Comparison of ENCODE assay signal across 28 cellular contexts in the genomic region with DNA sequence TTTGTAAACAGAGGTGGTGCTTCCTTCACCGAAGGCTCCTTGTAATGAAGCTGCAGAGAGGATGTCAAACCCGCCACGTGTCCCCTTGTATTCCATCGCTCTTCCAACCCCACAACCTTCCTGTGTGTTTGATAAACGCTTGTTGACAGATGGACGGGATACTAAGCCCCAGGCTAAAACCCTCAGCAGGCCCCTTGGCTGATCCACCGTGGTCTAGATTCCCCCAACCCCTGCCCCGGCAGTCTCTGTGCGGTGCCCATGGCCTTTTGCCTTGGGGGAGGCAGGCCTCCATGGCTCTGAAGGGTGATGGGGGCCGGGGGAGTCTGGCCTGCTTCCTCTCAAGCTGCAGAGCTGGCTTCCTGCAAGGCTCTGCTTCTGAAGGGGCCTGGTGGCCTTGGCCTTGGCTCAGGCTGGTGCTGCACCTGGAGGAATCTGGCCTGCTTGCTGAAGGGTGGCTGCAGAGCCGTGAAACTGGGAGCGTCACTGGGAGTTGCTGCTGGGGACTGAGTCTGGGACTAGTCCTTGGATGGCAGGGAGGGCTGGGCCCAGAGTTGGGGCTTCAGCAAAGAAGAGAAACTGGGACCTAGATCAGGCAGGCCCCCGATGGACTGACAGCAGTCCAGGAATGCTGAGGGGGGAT. TPM values are rescaled to one million over a fixed set of nuclear protein-coding genes. Genes with fewer than 3 reads are reported as not detected.
DNase-seq lines count a peak whose midpoint lies in the region; ATAC-seq and TF ChIP-seq lines count a peak whose summit lies in the region.
"Had no signal": no experiment of that assay in that cellular context is flagged by ENCODE, and none has a peak within 500 bp of the region (broad histone marks: within the 10 kb centered on the region; RNA-seq: fewer than 3 reads in every experiment).

No MANE protein-coding gene starts in this region.

- H3K4me3 Mint-ChIP-seq in endodermal cell, result no peak overlapping the region
- H3K4me3 Mint-ChIP-seq: CD8-positive, alpha-beta memory T cell; central memory CD8-positive, alpha-beta T cell; GM23338; HFFc6; stimulated activated naive B cell treated with anti-CD40 and anti-IgM and Interleukin-4, amounts not matched to agents 10 μg/mL and 1 μg/mL and 100 μg/mL, for 72 hours had no signal

- no peaks in the 10 kb centered on the region for H3K9me2 ChIP-seq in PC-9 (ENCODE audit: insufficient read depth)

- H3K27me3 ChIP-seq in PC-9 (ENCODE audit: insufficient read depth, low read depth), result 0 out of 2 replicates have a peak, but pooled peaks cover 4% of the 10 kb centered on the region
- H3K27me3 ChIP-seq in endodermal cell (ENCODE audit: control insufficient read depth, insufficient read depth, low read length, poor library complexity, severe bottlenecking), result peaks cover 13% of the 10 kb centered on the region
- no peaks in the 10 kb centered on the region for H3K27me3 ChIP-seq in psoas muscle (ENCODE audit: insufficient read depth in 3 of 3, low read length in 2 of 3)
- H3K27me3 ChIP-seq in left lung, result peaks cover 11 to 70% of the 10 kb centered on the region in 2 donors
- H3K27me3 ChIP-seq in esophagus muscularis mucosa, result peaks cover 0 to 34% (median 0%) of the 10 kb centered on the region in 4 donors
- H3K27me3 ChIP-seq: ascending aorta, BE2C had no signal

- H3K4me2 ChIP-seq in PC-9, result peak overlapping the region; percentile 49; the same call in 1 of the 2 replicates
- H3K4me2 ChIP-seq: GM23338, hepatocyte had no signal

- peaks cover 27% of the 10 kb centered on the region for H3K4me1 ChIP-seq in PC-9 (replicated peaks; ENCODE audit: insufficient read depth)
- no peaks in the 10 kb centered on the region for H3K4me1 ChIP-seq in endodermal cell (ENCODE audit: control insufficient read depth, insufficient read depth, low read length)
- H3K4me1 ChIP-seq in psoas muscle, result peaks cover 71% of the 10 kb centered on the region
- no peaks in the 10 kb centered on the region for H3K4me1 ChIP-seq in left lung
- no peaks in the 10 kb centered on the region for H3K4me1 ChIP-seq in esophagus muscularis mucosa
- H3K4me1 ChIP-seq: BE2C, upper lobe of right lung had no signal

- H3F3A ChIP-seq in PC-9 (ENCODE audit: insufficient read depth, low read depth), result peaks cover 15% of the 10 kb centered on the region

- peaks cover 28% of the 10 kb centered on the region for H3K27me3 Mint-ChIP-seq in endodermal cell (ENCODE audit: insufficient read depth)

- no peaks in the 10 kb centered on the region for H3K9me3 Mint-ChIP-seq in endodermal cell
- H3K9me3 Mint-ChIP-seq: CD8-positive, alpha-beta memory T cell; central memory CD8-positive, alpha-beta T cell; GM23338; HFFc6 had no signal

- in situ Hi-C loops in G401 (cut with HindIII; ENCODE audit: low sequenced_read_pairs), result loop anchor here (25.0 kb wide), 1 partner anchor 108 kb away; no protein-coding TSS in a partner anchor

- no TSS peak for BruUV-seq in PC-9 (replicated peaks; lab: Mats Ljungman, UMichigan)

- H2AFZ ChIP-seq in PC-9, result no peak overlapping the region
- H2AFZ ChIP-seq: GM23338, hepatocyte had no signal

- no peaks in the 10 kb centered on the region for H3K36me3 Mint-ChIP-seq in endodermal cell (ENCODE audit: low read depth)
- H3K36me3 Mint-ChIP-seq: CD8-positive, alpha-beta memory T cell; stimulated activated naive B cell treated with anti-CD40 and anti-IgM and Interleukin-4, amounts not matched to agents 10 μg/mL and 1 μg/mL and 100 μg/mL, for 72 hours had no signal

- TF ChIP-seq CTCF in PC-9 (conservative IDR thresholded peaks at IDR 0.05) (no peak), endodermal cell (conservative IDR thresholded peaks at IDR 0.05) (no peak), psoas muscle (IDR thresholded peaks at IDR 0.05) (no peak), left lung (IDR thresholded peaks at IDR 0.05) (no peak), esophagus muscularis mucosa (IDR thresholded peaks at IDR 0.05) (no peak)

- H3K9ac ChIP-seq in endodermal cell (ENCODE audit: extremely low read depth, low read length, poor library complexity, severe bottlenecking), result no peak overlapping the region

- TF ChIP-seq EP300 in esophagus muscularis mucosa (IDR thresholded peaks at IDR 0.05), result no peak

- H3K9me3 ChIP-seq in PC-9 (ENCODE audit: insufficient read depth, low read depth) (no peaks in the 10 kb centered on the region), endodermal cell (ENCODE audit: control insufficient read depth, low read length) (no peaks in the 10 kb centered on the region), psoas muscle (no peaks in the 10 kb centered on the region), left lung (no peaks in the 10 kb centered on the region), esophagus muscularis mucosa (peaks cover 0 to 6% (median 0%) of the 10 kb centered on the region in 4 donors)
- H3K9me3 ChIP-seq: ascending aorta, BE2C, SJCRH30, upper lobe of right lung had no signal

- H4K20me1 ChIP-seq in PC-9 (ENCODE audit: insufficient read depth), result no peaks in the 10 kb centered on the region

- H3K36me3 ChIP-seq in PC-9 (ENCODE audit: low read depth) (no peaks in the 10 kb centered on the region), endodermal cell (ENCODE audit: control insufficient read depth, insufficient read depth, low read length) (no peaks in the 10 kb centered on the region), psoas muscle (ENCODE audit: insufficient read depth in 1 of 2, low read depth in 1 of 2) (no peaks in the 10 kb centered on the region), left lung (no peaks in the 10 kb centered on the region), esophagus muscularis mucosa (no peaks in the 10 kb centered on the region)
- H3K36me3 ChIP-seq: ascending aorta, BE2C, SJCRH30, upper lobe of right lung had no signal

- CTCF ChIA-PET in PC-9 (lab: Charles Lee), result interaction anchor here (0.6 kb wide), 1 partner anchor 399 kb away, joined by 3 read pairs; no protein-coding TSS in a partner anchor

- WGBS in endodermal cell (ENCODE audit: insufficient coverage in 1 of 2, insufficient read length in 1 of 2), 2 experiments, result 82 to 90% methylated on average over 4 to 13 of the region's 13 CpGs
- WGBS in psoas muscle, 3 donors, result 41 to 62% (median 48%) methylated on average over 13 of the region's 13 CpGs
- WGBS in esophagus muscularis mucosa, result 80% methylated on average over 11 of the region's 13 CpGs

- peaks cover 10% of the 10 kb centered on the region for H3K4me1 Mint-ChIP-seq in endodermal cell

- ATAC-seq in psoas muscle (no peak), HG03159 (IDR thresholded peaks at IDR 0.05; ENCODE audit: unreplicated experiment) (no peak), left lung (no peak), HG03108 (IDR thresholded peaks at IDR 0.05; ENCODE audit: unreplicated experiment) (no peak)
- ATAC-seq: GM23338; stimulated activated naive B cell treated with anti-CD40 and anti-IgM and Interleukin-4, amounts not matched to agents 10 μg/mL and 1 μg/mL and 100 μg/mL, for 72 hours; upper lobe of right lung had no signal

- H3K79me2 ChIP-seq in PC-9 (ENCODE audit: low read depth), result no peaks in the 10 kb centered on the region
- H3K79me2 ChIP-seq: hepatocyte had no signal

- TF ChIP-seq POLR2A in esophagus muscularis mucosa (IDR thresholded peaks at IDR 0.05; ENCODE audit: low read depth), result no peak

- no peak overlapping the region for H3K27ac Mint-ChIP-seq in endodermal cell
- H3K27ac Mint-ChIP-seq: CD8-positive, alpha-beta memory T cell; GM23338; HFFc6; stimulated activated naive B cell treated with anti-CD40 and anti-IgM and Interleukin-4, amounts not matched to agents 10 μg/mL and 1 μg/mL and 100 μg/mL, for 72 hours had no signal

- DNase-seq in G401 (ENCODE audit: low spot score) (peak; percentile 82), PC-9 (no peak), endodermal cell (peak; percentile 49), psoas muscle (no peak), left lung (no peak), esophagus muscularis mucosa (ENCODE audit: extremely low spot score) (no peak)
- DNase-seq: activated CD4-positive, alpha-beta T cell treated with anti-CD3 and anti-CD28 coated beads for 48 hours; activated CD8-positive, alpha-beta memory T cell treated with anti-CD3 and anti-CD28 coated beads for 24 hours; BE2C; CD8-positive, alpha-beta memory T cell; EL; HFFc6; NCI-H2029 treated with DMSO at 0.1 percent for 48 hours; SJCRH30; stimulated activated CD4-positive, alpha-beta T cell treated with anti-CD3 and anti-CD28 coated beads, Interleukin-15, amount 100 ng/mL, for 24 hours; stimulated activated naive B cell treated with anti-CD40 and anti-IgM and Interleukin-4, amounts not matched to agents 10 μg/mL and 1 μg/mL and 100 μg/mL, for 72 hours; SW 1271; T-helper 9 cell had no signal

- intact Hi-C loops in PC-9 (cut with micrococcal nuclease; ENCODE audit: unreplicated experiment), result no loop called here
- intact Hi-C loops in psoas muscle (cut with DNase I), result loop anchor here (5.0 to 10.0 kb wide), 3 partner anchors 82 to 205 kb away; no protein-coding TSS in a partner anchor
- intact Hi-C loops in left lung (cut with DNase I), result no loop called here
- intact Hi-C loops in esophagus muscularis mucosa (cut with DNase I), result no loop called here

- POLR2A ChIA-PET in PC-9 (lab: Charles Lee; ENCODE audit: unreplicated experiment), result no interaction called here

- no peak overlapping the region for H3K4me3 ChIP-seq in PC-9
- H3K4me3 ChIP-seq in endodermal cell (ENCODE audit: low read length), result no peak overlapping the region
- H3K4me3 ChIP-seq in psoas muscle, result peak overlapping the region; percentile 55
- no peak overlapping the region for H3K4me3 ChIP-seq in left lung
- no peak overlapping the region for H3K4me3 ChIP-seq in esophagus muscularis mucosa
- H3K4me3 ChIP-seq: ascending aorta, GM23338, hepatocyte, SJCRH30, upper lobe of right lung had no signal

- H3K27ac ChIP-seq in PC-9 (no peak overlapping the region), endodermal cell (ENCODE audit: low read depth, low read length) (no peak overlapping the region), psoas muscle (peak overlapping the region; percentile 83), left lung (no peak overlapping the region), esophagus muscularis mucosa (replicated peaks in 1 of 4) (no peak overlapping the region)
- H3K27ac ChIP-seq: ascending aorta, hepatocyte, SJCRH30, upper lobe of right lung, VCaP had no signal

RNA-seq across cellular contexts. Expression of a gene that starts 9.6 kb away (rescaled TPM):
- not detected in 2 replicates for total RNA-seq in G401 (2014; rRNA removed; shearing (Covaris generic))
- not detected in 2 replicates for total RNA-seq in PC-9 (2021)
- total RNA-seq in endodermal cell, result not detected
- not detected for polyA plus RNA-seq in endodermal cell (2013, experiment 1 of 2)
- not detected for polyA plus RNA-seq in endodermal cell (2013, experiment 2 of 2)
- under 1 TPM in 3 of 4 donors, not detected in 1; 0.18 to 0.36 (median 0.22) TPM for total RNA-seq in psoas muscle
- polyA plus RNA-seq in psoas muscle, result under 1 TPM; 0.35 to 0.97 (median 0.82) TPM
- total RNA-seq in left lung, result not detected
- not detected for total RNA-seq in esophagus muscularis mucosa
- total RNA-seq: ascending aorta; CD8-positive, alpha-beta memory T cell; hepatocyte; HFFc6; lung microvascular endothelial cell; SJCRH30; upper lobe of right lung had no signal
- polyA plus RNA-seq: CD8-positive, alpha-beta memory T cell; GM23338; neural cell had no signal

Comparison
In these comparisons a context has a peak if more than half of its experiments do, and no peak if none do; other contexts are left out.
1. DNase-seq: peak in G401 (single experiment) and endodermal cell (single experiment); none in PC-9 (0 of 2), psoas muscle (0 of 2), left lung (0 of 2) and esophagus muscularis mucosa (single experiment).
2. intact Hi-C loops: an anchor here in psoas muscle (5.0 to 10.0 kb wide); none called in PC-9, left lung and esophagus muscularis mucosa.